18 cellular contexts compared by ENCODE assay signal in the genomic region with DNA sequence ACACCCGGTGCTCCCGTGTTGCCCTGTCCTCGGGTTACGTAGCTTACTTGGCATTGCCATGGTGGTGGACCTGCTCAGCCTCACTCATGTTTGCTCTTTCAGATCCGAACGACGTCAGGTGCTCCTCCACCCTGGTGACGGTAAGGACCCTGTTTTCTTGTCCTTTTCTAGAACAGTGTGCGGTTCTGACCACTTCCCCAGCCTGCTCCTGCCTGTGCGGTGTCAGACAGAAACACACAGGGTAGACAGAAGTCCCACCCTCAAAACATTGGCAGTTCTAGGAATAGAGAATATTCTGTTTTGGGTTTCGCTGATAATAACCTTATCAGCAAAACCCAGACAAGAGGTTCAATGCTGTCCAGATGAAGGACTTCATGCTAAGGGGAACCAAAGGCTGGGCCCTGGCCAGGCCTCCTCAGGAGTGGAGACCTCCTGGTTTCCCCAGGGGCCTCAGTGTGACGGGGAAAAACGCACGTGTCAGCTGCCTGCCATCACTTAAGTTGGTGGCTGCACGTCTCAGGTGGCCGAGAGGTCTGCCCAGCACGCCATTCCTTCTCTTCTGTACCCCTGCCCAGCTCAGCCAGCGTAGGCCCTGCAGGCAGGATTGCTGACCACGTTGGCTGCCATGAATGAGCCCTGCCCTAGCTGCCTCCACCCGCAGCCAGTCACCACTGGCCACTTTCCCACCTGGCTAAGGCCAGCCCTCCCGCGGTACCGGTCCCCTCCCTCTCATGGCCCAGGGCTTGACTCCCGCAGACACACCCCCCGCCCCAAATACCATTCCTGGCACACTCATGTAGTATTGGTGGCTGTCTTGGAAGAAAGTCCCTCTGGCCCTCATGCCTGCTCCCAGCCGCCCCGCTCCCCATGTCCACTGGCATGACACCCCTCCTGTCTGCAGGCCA. TPM values are rescaled to one million over a fixed set of nuclear protein-coding genes. Genes with fewer than 3 reads are reported as not detected.
"Had no signal": no experiment of that assay in that cellular context is flagged by ENCODE, and none has a peak within 500 bp of the region (broad histone marks: within the 10 kb centered on the region; RNA-seq: fewer than 3 reads in every experiment).

No MANE protein-coding gene starts in this region.

- DNase-seq: activated CD4-positive, alpha-beta memory T cell treated with anti-CD3 and anti-CD28 coated beads for 36 hours; activated CD4-positive, alpha-beta T cell treated with anti-CD3 and anti-CD28 coated beads for 1 hour; activated CD8-positive, alpha-beta memory T cell treated with anti-CD3 and anti-CD28 coated beads, Interleukin-2, amount 50 U/mL, for 4 hours; activated naive CD4-positive, alpha-beta T cell; activated T-cell treated with anti-CD3 and anti-CD28 coated beads, Interleukin-2, amount 50 U/mL, for 72 hours; esophagus squamous epithelium; foreskin fibroblast; glutamatergic neuron; immature natural killer cell; mesenchymal stem cell had no signal

- H3K9me3 Mint-ChIP-seq: activated CD4-positive, alpha-beta memory T cell treated with anti-CD3 and anti-CD28 coated beads for 36 hours; activated T-cell treated with anti-CD3 and anti-CD28 coated beads, Interleukin-2, amount 50 U/mL, for 72 hours; immature natural killer cell; nephron; T-helper 1 cell treated with Interleukin-12 subunit alpha and Interleukin-12 subunit beta and Interleukin-4 antibody, amounts not matched to agents 30 μg/mL and 1 μg/mL, for 36 hours had no signal

- H3K4me1 ChIP-seq: ascending aorta, tibial nerve had no signal

- ATAC-seq: activated T-cell treated with anti-CD3 and anti-CD28 coated beads, Interleukin-2, amount 50 U/mL, for 72 hours; left colon; SK-N-SH treated with all-trans-retinoic acid at 6 μM for 48 hours had no signal

- H3K27me3 ChIP-seq: ascending aorta, esophagus squamous epithelium, tibial nerve had no signal

- H3K4me3 Mint-ChIP-seq: activated CD4-positive, alpha-beta memory T cell treated with anti-CD3 and anti-CD28 coated beads for 36 hours; activated T-cell treated with anti-CD3 and anti-CD28 coated beads, Interleukin-2, amount 50 U/mL, for 72 hours; immature natural killer cell; nephron; T-helper 1 cell treated with Interleukin-12 subunit alpha and Interleukin-12 subunit beta and Interleukin-4 antibody, amounts not matched to agents 30 μg/mL and 1 μg/mL, for 36 hours had no signal

- H3K27ac Mint-ChIP-seq: activated CD4-positive, alpha-beta memory T cell treated with anti-CD3 and anti-CD28 coated beads for 36 hours; activated T-cell treated with anti-CD3 and anti-CD28 coated beads, Interleukin-2, amount 50 U/mL, for 72 hours; immature natural killer cell; nephron; T-helper 1 cell treated with Interleukin-12 subunit alpha and Interleukin-12 subunit beta and Interleukin-4 antibody, amounts not matched to agents 30 μg/mL and 1 μg/mL, for 36 hours had no signal

- H3K4me3 ChIP-seq: ascending aorta, esophagus squamous epithelium, tibial nerve had no signal

- H3K27me3 Mint-ChIP-seq: activated CD4-positive, alpha-beta memory T cell treated with anti-CD3 and anti-CD28 coated beads for 36 hours had no signal

- H3K9me3 ChIP-seq: ascending aorta, esophagus squamous epithelium, tibial nerve had no signal

- H3K27ac ChIP-seq: ascending aorta, esophagus squamous epithelium, tibial nerve had no signal

RNA-seq across cellular contexts. Expression of gene RSPH1, which starts 51.2 kb away (rescaled TPM):
- total RNA-seq: ascending aorta, osteoblast, skeletal muscle tissue had no signal
